ENCODE assay signal across 8 cellular contexts in the genomic region with DNA sequence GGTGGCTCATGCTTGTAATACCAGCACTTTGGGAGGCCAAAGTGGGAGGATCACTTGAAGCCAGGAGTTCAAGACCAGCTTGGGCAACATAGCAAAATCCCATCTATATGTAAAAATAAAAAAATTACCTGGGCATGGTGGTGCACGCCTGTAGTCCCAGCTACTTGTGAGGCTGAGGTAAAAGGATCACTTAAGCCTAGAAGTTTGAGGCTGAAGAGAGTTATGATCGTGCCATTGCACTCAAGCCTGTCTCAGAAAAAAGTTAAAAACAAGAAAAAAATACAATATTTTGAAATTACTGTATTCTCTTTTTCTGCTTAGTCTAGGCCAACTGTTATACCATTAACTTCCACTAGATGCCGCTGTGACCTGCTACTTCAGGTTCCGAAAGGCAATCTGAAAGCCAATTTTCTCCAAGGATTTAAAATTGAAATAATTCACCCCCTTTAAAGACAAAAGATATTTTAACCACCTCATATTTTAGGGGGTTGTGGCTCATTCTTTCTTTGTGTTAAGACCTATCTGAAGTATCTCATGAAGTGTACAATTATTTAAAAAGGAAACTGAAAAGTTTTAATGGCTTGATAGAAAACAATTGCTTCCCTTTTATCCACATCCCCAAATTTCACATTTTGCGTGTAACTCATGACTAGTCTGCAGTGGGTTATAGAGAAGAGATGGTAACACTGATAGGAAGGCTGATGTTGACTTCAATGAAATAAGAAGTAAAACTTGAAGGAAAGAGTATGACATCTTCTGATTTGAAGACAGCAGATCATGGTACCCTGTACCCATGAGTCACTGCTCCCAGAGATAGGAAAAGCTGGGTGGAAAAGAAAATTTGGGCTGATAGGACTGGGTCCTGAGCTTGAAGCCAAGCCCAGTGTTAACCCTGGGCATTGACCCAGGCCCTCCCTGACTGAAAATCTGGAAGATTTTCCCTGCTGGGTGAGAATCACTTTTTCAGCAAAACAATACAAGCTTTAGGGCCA. TPM values are rescaled to one million over a fixed set of nuclear protein-coding genes. Genes with fewer than 3 reads are reported as not detected.
DNase-seq lines count a peak whose midpoint lies in the region; ATAC-seq, FAIRE-seq and TF ChIP-seq lines count a peak whose summit lies in the region.

No MANE protein-coding gene starts in this region.

- H3K9me2 ChIP-seq in OCI-LY7 (ENCODE audit: insufficient read depth, low read length), result no peaks in the 10 kb centered on the region

- no peaks in the 10 kb centered on the region for H3K4me1 ChIP-seq in CD8-positive, alpha-beta T cell (ENCODE audit: insufficient read depth, low read length)
- peaks cover 38% of the 10 kb centered on the region for H3K4me1 ChIP-seq in OCI-LY7 (ENCODE audit: insufficient read depth, low read length, poor library complexity, severe bottlenecking)
- peaks cover 0 to 2% of the 10 kb centered on the region in 2 donors for H3K4me1 ChIP-seq in kidney (ENCODE audit: control insufficient read depth in 1 of 2, insufficient read depth in 1 of 2, low read depth in 1 of 2, low read length in 2 of 2)

- BruUV-seq in OCI-LY7 (replicated peaks; lab: Mats Ljungman, UMichigan), result no TSS peak

- DNase-seq in CD8-positive, alpha-beta T cell, result peak in 4 of 7 experiments; percentile 15 to 51 (median 48)
- DNase-seq in H54 (ENCODE audit: insufficient read length, low spot score), result peak; percentile 26
- peak; percentile 71 for DNase-seq in OCI-LY7 (ENCODE audit: low spot score)
- peak; percentile 60 for DNase-seq in astrocyte of the spinal cord (ENCODE audit: low read depth, low spot score)
- DNase-seq in kidney, result no peak
- DNase-seq in stimulated activated CD8-positive, alpha-beta memory T cell treated with anti-CD3 and anti-CD28 coated beads, Interleukin-12 subunit alpha, Interleukin-12 subunit beta, amount 100 ng/mL, for 1 hour (ENCODE audit: low read depth), result peak; percentile 18

- no peak overlapping the region for H3K9ac ChIP-seq in kidney (ENCODE audit: low read length in 2 of 2)

- H3K4me2 ChIP-seq in OCI-LY7 (ENCODE audit: low read length), result peak overlapping the region; percentile 38

- no peaks in the 10 kb centered on the region for H3K9me3 ChIP-seq in CD8-positive, alpha-beta T cell (ENCODE audit: low read length)
- no peaks in the 10 kb centered on the region for H3K9me3 ChIP-seq in OCI-LY7 (ENCODE audit: low read length)
- H3K9me3 ChIP-seq in kidney (ENCODE audit: control insufficient read depth in 1 of 2, low read length in 2 of 2), result no peaks in the 10 kb centered on the region

- no peak for ATAC-seq in CD8-positive, alpha-beta T cell
- ATAC-seq in HG03439 (IDR thresholded peaks at IDR 0.05; ENCODE audit: unreplicated experiment) (no peak), HG02678 (IDR thresholded peaks at IDR 0.05; ENCODE audit: unreplicated experiment) (no peak)

- in situ Hi-C loops in astrocyte of the spinal cord (cut with HindIII; ENCODE audit: low sequenced_read_pairs), result no loop called here

- no peaks in the 10 kb centered on the region for H3K9me3 Mint-ChIP-seq in CD8-positive, alpha-beta T cell

- FAIRE-seq in H54 (lab: Jason Lieb, UNC), result no peak
- peak; percentile 80 for FAIRE-seq in kidney (lab: Jason Lieb, UNC)

- H4K20me1 ChIP-seq in OCI-LY7 (ENCODE audit: insufficient read depth, low read length), result no peaks in the 10 kb centered on the region

- peaks cover 2% of the 10 kb centered on the region for H3K27me3 Mint-ChIP-seq in CD8-positive, alpha-beta T cell (ENCODE audit: low read depth)

- no peaks in the 10 kb centered on the region for H3K4me1 Mint-ChIP-seq in CD8-positive, alpha-beta T cell (ENCODE audit: low read depth)

- TF ChIP-seq CTCF in CD8-positive, alpha-beta T cell (IDR thresholded peaks at IDR 0.05), result peak; percentile 97
- peak; percentile 99 for TF ChIP-seq CTCF in OCI-LY7 (conservative IDR thresholded peaks at IDR 0.05; ENCODE audit: low read length)
- peak; percentile 83 for TF ChIP-seq CTCF in astrocyte of the spinal cord (IDR thresholded peaks at IDR 0.05; ENCODE audit: low read depth, low read length)
- TF ChIP-seq CTCF in kidney (IDR thresholded peaks at IDR 0.05; ENCODE audit: borderline replicate concordance, extremely low read depth, insufficient read depth), result peak; percentile 92

- H3K36me3 Mint-ChIP-seq in CD8-positive, alpha-beta T cell, result no peaks in the 10 kb centered on the region

- no peak overlapping the region for H3K27ac ChIP-seq in CD8-positive, alpha-beta T cell (ENCODE audit: low read depth, low read length)
- H3K27ac ChIP-seq in OCI-LY7 (ENCODE audit: low read depth, low read length, poor library complexity, severe bottlenecking) (no peak overlapping the region), kidney (ENCODE audit: low read depth in 2 of 2, low read length in 2 of 2) (no peak overlapping the region)

- intact Hi-C loops in CD8-positive, alpha-beta T cell (cut with DNase I, micrococcal nuclease), result loop anchor here (1.0 to 5.0 kb wide), 3 partner anchors 350 to 488 kb away; no protein-coding TSS in a partner anchor
- intact Hi-C loops in OCI-LY7 (cut with micrococcal nuclease; ENCODE audit: unreplicated experiment), result loop anchor here (1.0 to 10.0 kb wide), 5 partner anchors 38 to 423 kb away; no protein-coding TSS in a partner anchor
- intact Hi-C loops in kidney (cut with DNase I), result loop anchor here (5.0 kb wide), 1 partner anchor 423 kb away; no protein-coding TSS in a partner anchor

- H3K79me2 ChIP-seq in OCI-LY7 (ENCODE audit: insufficient read depth, low read depth, low read length), result no peaks in the 10 kb centered on the region

- no peak for TF ChIP-seq POLR2A in H54 (IDR thresholded peaks at IDR 0.05; ENCODE audit: low read depth, low read length)

- POLR2A ChIA-PET in CD8-positive, alpha-beta T cell (lab: Charles Lee), result interaction anchor here (1.0 kb wide), 1 partner anchor 523 kb away, joined by 3 read pairs; no protein-coding TSS in a partner anchor
- POLR2A ChIA-PET in OCI-LY7 (lab: Charles Lee), result no interaction called here

- peak overlapping the region; percentile 85 for H2AFZ ChIP-seq in OCI-LY7 (ENCODE audit: low read length)

- H3K36me3 ChIP-seq in CD8-positive, alpha-beta T cell (ENCODE audit: insufficient read depth, low read length), result no peaks in the 10 kb centered on the region
- no peaks in the 10 kb centered on the region for H3K36me3 ChIP-seq in OCI-LY7 (ENCODE audit: insufficient read depth, low read length)
- no peaks in the 10 kb centered on the region for H3K36me3 ChIP-seq in kidney (ENCODE audit: control insufficient read depth in 1 of 2, insufficient read depth in 2 of 2, low read length in 2 of 2)

- no peaks in the 10 kb centered on the region for H3K27me3 ChIP-seq in CD8-positive, alpha-beta T cell (ENCODE audit: insufficient read depth, low read length)

- CTCF ChIA-PET in CD8-positive, alpha-beta T cell (lab: Charles Lee), result interaction anchor here (0.7 to 4.2 kb wide), 18 partner anchors 7 to 506 kb away, joined by 3 to 65 read pairs (median 3); no protein-coding TSS in a partner anchor
- CTCF ChIA-PET in OCI-LY7 (lab: Charles Lee; ENCODE audit: unreplicated experiment), result interaction anchor here (0.6 to 1.2 kb wide), 3 partner anchors 82 to 423 kb away, joined by 3 to 6 read pairs (median 3); no protein-coding TSS in a partner anchor

- no peak overlapping the region for H3K4me3 Mint-ChIP-seq in CD8-positive, alpha-beta T cell

- no peak overlapping the region for H3K4me3 ChIP-seq in CD8-positive, alpha-beta T cell (ENCODE audit: low read depth, low read length)
- H3K4me3 ChIP-seq in OCI-LY7 (ENCODE audit: low read depth, low read length, poor library complexity, severe bottlenecking), result no peak overlapping the region
- no peak overlapping the region for H3K4me3 ChIP-seq in astrocyte of the spinal cord (ENCODE audit: low read depth, low read length)
- H3K4me3 ChIP-seq in kidney (ENCODE audit: low read length in 2 of 2), result no peak overlapping the region

- H3K27ac Mint-ChIP-seq in CD8-positive, alpha-beta T cell, result no peak overlapping the region

RNA-seq across cellular contexts. Expression of a gene that starts 24.4 kb away (rescaled TPM):
- not detected for total RNA-seq in CD8-positive, alpha-beta T cell
- total RNA-seq in OCI-LY7 (2014; rRNA removed; shearing (Covaris generic)), result not detected in 2 replicates
- total RNA-seq in OCI-LY7 (2022) (not detected in 2 replicates), kidney (8.7 TPM)
- 10.0 TPM for polyA plus RNA-seq in kidney (ENCODE audit: insufficient read depth, low read depth, low replicate concordance)
